In the genomic region with DNA sequence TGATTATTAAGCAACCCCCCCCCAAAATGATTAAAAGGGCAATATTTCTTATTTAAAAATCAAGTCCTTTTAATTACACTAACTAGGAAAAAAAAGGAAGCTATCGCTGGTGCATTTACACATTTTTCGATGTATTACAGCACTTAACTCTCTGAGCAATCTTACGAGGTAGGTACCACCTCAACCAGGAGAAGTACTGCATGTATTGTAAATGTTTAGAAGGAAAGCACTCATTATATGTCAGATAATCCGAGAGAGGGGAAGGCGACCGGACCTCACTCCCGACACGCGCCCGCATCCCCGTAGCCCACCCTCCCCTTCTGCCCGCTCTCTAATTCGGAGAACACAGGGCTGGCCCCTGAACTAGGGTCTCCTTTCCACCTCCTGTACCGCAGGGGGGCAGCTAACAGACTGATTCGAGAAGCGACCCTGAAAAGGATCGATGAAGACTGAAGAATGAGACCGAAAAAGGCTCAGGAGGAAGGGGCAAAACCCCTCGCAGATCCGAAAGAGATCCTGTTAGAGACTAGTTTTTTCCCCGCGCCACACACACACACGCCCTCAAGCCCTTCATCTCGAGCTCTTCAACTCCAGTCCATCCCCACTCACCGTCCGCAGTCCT, we compare ENCODE assay signal across 1 cellular context.
TF ChIP-seq lines count a peak whose summit lies in the region.

No MANE protein-coding gene starts in this region.

TF ChIP-seq in WTC11, 78 proteins besides CTCF, POLR2A, EP300 and RAD21 (continued from another document):
- no peak for TF ChIP-seq ATF2 (CRISPR knock-in tag; IDR thresholded peaks at IDR 0.05; ENCODE audit: borderline replicate concordance, low read depth)
- TF ChIP-seq ZNF263 (CRISPR knock-in tag; IDR thresholded peaks at IDR 0.05; ENCODE audit: low read depth), result no peak
